14 cellular contexts compared by ENCODE assay signal in genomic region chr4:53695540-53696463, GRCh38.
DNase-seq lines count a peak whose midpoint lies in the region; ATAC-seq, FAIRE-seq and TF ChIP-seq lines count a peak whose summit lies in the region.
"Had no signal": no experiment of that assay in that cellular context is flagged by ENCODE, and none has a peak within 500 bp of the region (broad histone marks: within the 10 kb centered on the region; RNA-seq: fewer than 3 reads in every experiment).

No MANE protein-coding gene starts in this region.

- H3K9me3 Mint-ChIP-seq in activated CD4-positive, alpha-beta T cell treated with anti-CD3 and anti-CD28 coated beads, Interleukin-2, amount 10 ng/mL, durations not matched to agents 7 days and 5 days: peaks cover 2% of the 10 kb centered on the region

- FAIRE-seq in HepG2 (lab: Jason Lieb, UNC): no peak

- H2AFZ ChIP-seq in HepG2 (ENCODE audit: low read length): no peak overlapping the region

- H3K36me3 Mint-ChIP-seq in activated CD4-positive, alpha-beta T cell treated with anti-CD3 and anti-CD28 coated beads, Interleukin-2, amount 10 ng/mL, durations not matched to agents 7 days and 5 days (ENCODE audit: low read depth): no peaks in the 10 kb centered on the region

- no peaks in the 10 kb centered on the region for H3K27me3 ChIP-seq in DOHH2 (ENCODE audit: control insufficient read depth, low read length)
- H3K27me3 ChIP-seq in HepG2 (ENCODE audit: control insufficient read depth in 1 of 2, insufficient read depth in 2 of 2, low read length in 2 of 2): peaks cover 0 to 2% of the 10 kb centered on the region in 2 experiments; a peak in 1 of 5 replicates
- H3K27me3 ChIP-seq in H7 (ENCODE audit: control insufficient read depth, insufficient read depth, low read length): no peaks in the 10 kb centered on the region

- BruUV-seq in HepG2 (replicated peaks; lab: Mats Ljungman, UMichigan): no TSS peak

- no peaks in the 10 kb centered on the region for H3K4me1 Mint-ChIP-seq in activated CD4-positive, alpha-beta T cell treated with anti-CD3 and anti-CD28 coated beads, Interleukin-2, amount 10 ng/mL, durations not matched to agents 7 days and 5 days

- CTCF ChIA-PET in activated CD4-positive, alpha-beta T cell treated with anti-CD3 and anti-CD28 coated beads, Interleukin-2, amount 10 ng/mL, durations not matched to agents 7 days and 5 days (lab: Charles Lee): no interaction called here
- CTCF ChIA-PET in HepG2 (lab: Yijun Ruan, JAX; ENCODE audit: low intra/inter-chr PET ratio, low total read pairs): no interaction called here

- no peaks in the 10 kb centered on the region for H3F3A ChIP-seq in DOHH2 (ENCODE audit: control insufficient read depth, insufficient read depth)

- ATAC-seq in GM19351 (IDR thresholded peaks at IDR 0.05; ENCODE audit: unreplicated experiment): peak; percentile 86
- ATAC-seq in HG02840 (IDR thresholded peaks at IDR 0.05; ENCODE audit: low FRiP score, unreplicated experiment): peak; percentile 84
- ATAC-seq in HepG2: no peak
- ATAC-seq: stimulated activated memory B cell treated with anti-CD40 and anti-IgM and Interleukin-4, amounts not matched to agents 10 μg/mL and 1 μg/mL and 100 μg/mL, for 72 hours had no signal

- H3K9ac ChIP-seq in HepG2 (ENCODE audit: insufficient read depth, low read depth, low read length): no peak overlapping the region

- DNase-seq in NAMALWA (ENCODE audit: low spot score): peak; percentile 13
- no peak for DNase-seq in activated CD4-positive, alpha-beta T cell treated with anti-CD3 and anti-CD28 coated beads, Interleukin-2, amount 10 ng/mL, durations not matched to agents 7 days and 5 days
- no peak for DNase-seq in HepG2 (ENCODE audit: low spot score)
- DNase-seq in H7: no peak
- no peak for DNase-seq in H4 (ENCODE audit: low spot score)
- DNase-seq: ACHN, activated T-cell treated with anti-CD3 and anti-CD28 coated beads for 4 hours, anterior cingulate cortex, NCI-H69 had no signal

- no peaks in the 10 kb centered on the region for H3K79me2 ChIP-seq in DOHH2 (ENCODE audit: control insufficient read depth, low read length)
- H3K79me2 ChIP-seq in HepG2 (ENCODE audit: insufficient read depth, low read length): no peaks in the 10 kb centered on the region

- TF ChIP-seq POLR2A in HepG2 (IDR thresholded peaks at IDR 0.05; ENCODE audit: insufficient read depth in 1 of 2, low read depth in 2 of 2, low read length in 2 of 2): no peak

- H3K36me3 ChIP-seq in DOHH2 (ENCODE audit: control insufficient read depth, low read length) (no peaks in the 10 kb centered on the region), HepG2 (replicated peaks in 1 of 2; ENCODE audit: control insufficient read depth in 1 of 2, insufficient read depth in 2 of 2, low read length in 2 of 2) (no peaks in the 10 kb centered on the region), H7 (replicated peaks; ENCODE audit: control insufficient read depth, insufficient read depth, low read length) (no peaks in the 10 kb centered on the region)

- H3K4me2 ChIP-seq in DOHH2 (ENCODE audit: low read length) (peak overlapping the region; percentile 52), HepG2 (ENCODE audit: low read depth, low read length) (no peak overlapping the region)

- WGBS in HepG2 (ENCODE audit: low lambda C conversion rate): 0% methylated on average over 5 of the region's 7 CpGs

- no peak for TF ChIP-seq RAD21 in HepG2 (CRISPR knock-in tag; IDR thresholded peaks at IDR 0.05)

- H3K27ac ChIP-seq in DOHH2 (ENCODE audit: low read depth, low read length) (no peak overlapping the region), HepG2 (ENCODE audit: extremely low read length, insufficient read depth, low read length) (no peak overlapping the region)

- H3K4me3 ChIP-seq in DOHH2 (ENCODE audit: low read length) (peak overlapping the region; percentile 33), HepG2 (replicated peaks in 1 of 3; ENCODE audit: insufficient read depth in 1 of 3, low read depth in 2 of 3, low read length in 3 of 3) (no peak overlapping the region), H7 (ENCODE audit: insufficient read depth, low read depth, low read length) (no peak overlapping the region)

- in situ Hi-C loops in HepG2 (cut with HindIII; ENCODE audit: extremely low pct_ligation_motif_present, low pct_unique_long_range_greater_than_20kb): no loop called here

- H3K4me1 ChIP-seq in DOHH2 (ENCODE audit: control insufficient read depth, low read length): peaks cover 18% of the 10 kb centered on the region
- peaks cover 7% of the 10 kb centered on the region; the same call in 1 of the 2 replicates for H3K4me1 ChIP-seq in HepG2 (ENCODE audit: insufficient read depth, low read length)

- intact Hi-C loops in HepG2 (cut with micrococcal nuclease; ENCODE audit: unreplicated experiment): no loop called here

- H4K20me1 ChIP-seq in DOHH2 (ENCODE audit: control insufficient read depth, insufficient read depth, low read depth, low read length): no peaks in the 10 kb centered on the region
- no peaks in the 10 kb centered on the region for H4K20me1 ChIP-seq in HepG2 (ENCODE audit: insufficient read depth, low read length)

- H3K27me3 Mint-ChIP-seq in activated CD4-positive, alpha-beta T cell treated with anti-CD3 and anti-CD28 coated beads, Interleukin-2, amount 10 ng/mL, durations not matched to agents 7 days and 5 days: peaks cover 7% of the 10 kb centered on the region

- H3K9me3 ChIP-seq in DOHH2 (ENCODE audit: control insufficient read depth, insufficient read depth, low read length) (no peaks in the 10 kb centered on the region), HepG2 (ENCODE audit: low read length) (no peaks in the 10 kb centered on the region)

- TF ChIP-seq EP300 in HepG2 (IDR thresholded peaks at IDR 0.05; ENCODE audit: low read depth in 2 of 2, low read length in 2 of 2): no peak
- TF ChIP-seq EP300 in HepG2 (CRISPR knock-in tag; IDR thresholded peaks at IDR 0.05; ENCODE audit: borderline replicate concordance): no peak

- no peak overlapping the region for H3K4me3 Mint-ChIP-seq in activated CD4-positive, alpha-beta T cell treated with anti-CD3 and anti-CD28 coated beads, Interleukin-2, amount 10 ng/mL, durations not matched to agents 7 days and 5 days
- H3K4me3 Mint-ChIP-seq: nephron; stimulated activated memory B cell treated with anti-CD40 and anti-IgM and Interleukin-4, amounts not matched to agents 10 μg/mL and 1 μg/mL and 100 μg/mL, for 72 hours had no signal

- POLR2A ChIA-PET in activated CD4-positive, alpha-beta T cell treated with anti-CD3 and anti-CD28 coated beads, Interleukin-2, amount 10 ng/mL, durations not matched to agents 7 days and 5 days (lab: Charles Lee): no interaction called here
- POLR2A ChIA-PET in HepG2 (lab: Yijun Ruan, JAX): no interaction called here

- no peaks in the 10 kb centered on the region for H3K9me2 ChIP-seq in DOHH2 (replicated peaks; ENCODE audit: control insufficient read depth, low read length)

- TF ChIP-seq CTCF in DOHH2 (IDR thresholded peaks at IDR 0.05; ENCODE audit: low read depth, low read length, poor library complexity, severe bottlenecking): no peak
- TF ChIP-seq CTCF in HepG2 (CRISPR knock-in tag; IDR thresholded peaks at IDR 0.05): no peak

- H3K27ac Mint-ChIP-seq in activated CD4-positive, alpha-beta T cell treated with anti-CD3 and anti-CD28 coated beads, Interleukin-2, amount 10 ng/mL, durations not matched to agents 7 days and 5 days: no peak overlapping the region
- H3K27ac Mint-ChIP-seq: stimulated activated memory B cell treated with anti-CD40 and anti-IgM and Interleukin-4, amounts not matched to agents 10 μg/mL and 1 μg/mL and 100 μg/mL, for 72 hours had no signal

TF ChIP-seq in HepG2, 621 proteins besides CTCF, POLR2A, EP300 and RAD21:
- TF ChIP-seq TEAD3 (CRISPR knock-in tag; optimal IDR thresholded peaks at IDR 0.05; ENCODE audit: borderline replicate concordance) (no peak), ZNF225 (CRISPR knock-in tag; IDR thresholded peaks at IDR 0.05) (no peak), NFE2L1 (CRISPR knock-in tag; IDR thresholded peaks at IDR 0.05; ENCODE audit: borderline replicate concordance) (no peak), RBAK (CRISPR knock-in tag; IDR thresholded peaks at IDR 0.05) (no peak), HOXD1 (CRISPR knock-in tag; IDR thresholded peaks at IDR 0.05) (no peak), HOXA7 (CRISPR knock-in tag; IDR thresholded peaks at IDR 0.05) (no peak), FOSL1 (CRISPR knock-in tag; IDR thresholded peaks at IDR 0.05; ENCODE audit: borderline replicate concordance) (no peak), MED1 (CRISPR knock-in tag; IDR thresholded peaks at IDR 0.05) (no peak), ZBTB7A (CRISPR knock-in tag; IDR thresholded peaks at IDR 0.05) (no peak)
